22 cellular contexts compared by ENCODE assay signal in genomic region chr1:147643974-147644373, GRCh38.
"Had no signal": no experiment of that assay in that cellular context is flagged by ENCODE, and none has a peak within 500 bp of the region (broad histone marks: within the 10 kb centered on the region; RNA-seq: fewer than 3 reads in every experiment).

No MANE protein-coding gene starts in this region.

- H3K27me3 ChIP-seq: SJSA1 had no signal

- H3K4me1 ChIP-seq: SJSA1 had no signal

- H3K4me3 ChIP-seq: SJSA1, SK-N-MC had no signal

- DNase-seq: IMR-90, MV-4-11, NCI-H1048, NCI-H1105, NCI-H1417, NCI-H1436 treated with DMSO at 0.1 percent for 48 hours, NCI-H1694, NCI-H1930, NCI-H2081 treated with DMSO at 0.1 percent for 48 hours, NCI-H2171, NCI-H226, NCI-H446, NCI-H510A, NCI-H524 treated with DMSO at 0.1 percent for 48 hours, NCI-H69, NCI-H774, Right ventricle myocardium superior, RPMI8226, SIG-M5 had no signal

- ATAC-seq: HepG2 had no signal

- H3K27ac ChIP-seq: SJSA1, SK-N-MC had no signal

- H3K36me3 ChIP-seq: SJSA1 had no signal
